ENCODE assay signal across 23 cellular contexts in genomic region chr18:22914633-22915032, GRCh38. TPM values are rescaled to one million over a fixed set of nuclear protein-coding genes. Genes with fewer than 3 reads are reported as not detected.
DNase-seq lines count a peak whose midpoint lies in the region; ATAC-seq and TF ChIP-seq lines count a peak whose summit lies in the region.
"Had no signal": no experiment of that assay in that cellular context is flagged by ENCODE, and none has a peak within 500 bp of the region (broad histone marks: within the 10 kb centered on the region; RNA-seq: fewer than 3 reads in every experiment).

No MANE protein-coding gene starts in this region.

- no peaks in the 10 kb centered on the region for H3K36me3 ChIP-seq in breast epithelium
- H3K36me3 ChIP-seq in lower lobe of right lung = no peaks in the 10 kb centered on the region
- H3K36me3 ChIP-seq: brain microvascular endothelial cell, esophagus muscularis mucosa, sigmoid colon, tibial artery had no signal

- TF ChIP-seq CTCF in breast epithelium (IDR thresholded peaks at IDR 0.05) (no peak), MCF 10A (IDR thresholded peaks at IDR 0.05; ENCODE audit: unreplicated experiment) (no peak), foreskin keratinocyte (conservative IDR thresholded peaks at IDR 0.05) (no peak), lower lobe of right lung (IDR thresholded peaks at IDR 0.05) (no peak)

- no peak for ATAC-seq in foreskin keratinocyte
- ATAC-seq in lower lobe of right lung = peak in 1 of 2 donors; percentile 35
- ATAC-seq in GM19324 (IDR thresholded peaks at IDR 0.05; ENCODE audit: low FRiP score, unreplicated experiment) = no peak
- no peak for ATAC-seq in GM21723 (IDR thresholded peaks at IDR 0.05; ENCODE audit: unreplicated experiment)
- ATAC-seq: activated naive CD4-positive, alpha-beta T cell treated with anti-CD3 and anti-CD28 coated beads, Interleukin-2, amount 50 U/mL, for 72 hours had no signal

- peaks cover 12% of the 10 kb centered on the region for H3K4me1 Mint-ChIP-seq in MCF 10A (ENCODE audit: insufficient read depth, unreplicated experiment)
- H3K4me1 Mint-ChIP-seq in activated T-helper 1 cell treated with anti-CD3 and anti-CD28 coated beads, Interleukin-12 subunit alpha, Interleukin-12 subunit beta, Interleukin-2, Interleukin-4 antibody, amounts not matched to agents 30 ng/mL and 10 ng/mL and 1 ng/mL, durations not matched to agents 14 hours and 24 hours and 36 hours (ENCODE audit: low read depth) = no peaks in the 10 kb centered on the region
- H3K4me1 Mint-ChIP-seq: CD4-positive, CD25-positive, alpha-beta regulatory T cell; memory B cell had no signal

- DNase-seq in breast epithelium (ENCODE audit: low spot score in 2 of 2) = no peak
- no peak for DNase-seq in MCF 10A (ENCODE audit: unreplicated experiment)
- DNase-seq in foreskin keratinocyte = peak in 1 of 2 donors; percentile 60
- DNase-seq in lower lobe of right lung = no peak
- no peak for DNase-seq in SHP77 treated with DMSO at 0.1 percent for 48 hours (lab: John Stamatoyannopoulos, UW)
- no peak for DNase-seq in activated T-helper 1 cell treated with anti-CD3 and anti-CD28 coated beads, Interleukin-12 subunit alpha, Interleukin-12 subunit beta, Interleukin-2, Interleukin-4 antibody, amounts not matched to agents 30 ng/mL and 10 ng/mL and 1 ng/mL, durations not matched to agents 14 hours and 24 hours and 36 hours (ENCODE audit: low spot score)
- DNase-seq: activated CD4-positive, alpha-beta T cell treated with anti-CD3 and anti-CD28 coated beads, Interleukin-2, amount 50 U/mL, for 1 hour; activated T-cell treated with anti-CD3 and anti-CD28 coated beads for 4 hours; brain microvascular endothelial cell; CD4-positive, CD25-positive, alpha-beta regulatory T cell; dermis blood vessel endothelial cell; hippocampal formation; KG1; NCI-H2227 treated with DMSO at 0.1 percent for 48 hours; SIG-M5; sigmoid colon; stimulated activated CD4-positive, alpha-beta T cell treated with anti-CD3 and anti-CD28 coated beads, Interleukin-4, amount 100 ng/mL, for 1 hour; tibial artery had no signal

- CTCF ChIA-PET in MCF 10A (lab: Yijun Ruan, JAX) = interaction anchor here (0.6 to 2.5 kb wide), 2 partner anchors 9 to 16 kb away, joined by 4 to 6 read pairs; no protein-coding TSS in a partner anchor

- H3K27me3 ChIP-seq in breast epithelium (no peaks in the 10 kb centered on the region), foreskin keratinocyte (no peaks in the 10 kb centered on the region), lower lobe of right lung (ENCODE audit: low read depth) (no peaks in the 10 kb centered on the region)
- H3K27me3 ChIP-seq: brain microvascular endothelial cell, esophagus muscularis mucosa, sigmoid colon, tibial artery had no signal

- H3K9me3 ChIP-seq in breast epithelium (no peaks in the 10 kb centered on the region), lower lobe of right lung (no peaks in the 10 kb centered on the region)
- H3K9me3 ChIP-seq: esophagus muscularis mucosa, sigmoid colon, tibial artery had no signal

- intact Hi-C loops in breast epithelium (cut with DNase I; ENCODE audit: low total_unique reads) (no loop called here), MCF 10A (cut with micrococcal nuclease) (no loop called here), lower lobe of right lung (cut with DNase I) (no loop called here)
- intact Hi-C loops in activated T-helper 1 cell treated with anti-CD3 and anti-CD28 coated beads, Interleukin-12 subunit alpha, Interleukin-12 subunit beta, Interleukin-2, Interleukin-4 antibody, amounts not matched to agents 30 ng/mL and 10 ng/mL and 1 ng/mL, durations not matched to agents 14 hours and 24 hours and 36 hours (cut with micrococcal nuclease) = no loop called here

- peaks cover 0 to 9% of the 10 kb centered on the region in 2 donors for H3K4me1 ChIP-seq in breast epithelium
- H3K4me1 ChIP-seq in foreskin keratinocyte = peaks cover 36% of the 10 kb centered on the region
- H3K4me1 ChIP-seq in lower lobe of right lung = no peaks in the 10 kb centered on the region
- H3K4me1 ChIP-seq: esophagus muscularis mucosa, sigmoid colon, tibial artery had no signal

- H3K4me3 ChIP-seq in breast epithelium (peak overlapping the region in 2 of 3 donors; percentile 27 to 35), lower lobe of right lung (peak overlapping the region; percentile 36)
- H3K4me3 ChIP-seq: esophagus muscularis mucosa, sigmoid colon, tibial artery had no signal

- no peak overlapping the region for H3K27ac Mint-ChIP-seq in MCF 10A (ENCODE audit: low read depth, unreplicated experiment)
- no peak overlapping the region for H3K27ac Mint-ChIP-seq in activated T-helper 1 cell treated with anti-CD3 and anti-CD28 coated beads, Interleukin-12 subunit alpha, Interleukin-12 subunit beta, Interleukin-2, Interleukin-4 antibody, amounts not matched to agents 30 ng/mL and 10 ng/mL and 1 ng/mL, durations not matched to agents 14 hours and 24 hours and 36 hours
- H3K27ac Mint-ChIP-seq: activated naive CD4-positive, alpha-beta T cell treated with anti-CD3 and anti-CD28 coated beads, Interleukin-2, amount 50 U/mL, for 72 hours; CD4-positive, CD25-positive, alpha-beta regulatory T cell; memory B cell had no signal

- no peaks in the 10 kb centered on the region for H3K27me3 Mint-ChIP-seq in MCF 10A (ENCODE audit: insufficient read depth, unreplicated experiment)
- H3K27me3 Mint-ChIP-seq in activated T-helper 1 cell treated with anti-CD3 and anti-CD28 coated beads, Interleukin-12 subunit alpha, Interleukin-12 subunit beta, Interleukin-2, Interleukin-4 antibody, amounts not matched to agents 30 ng/mL and 10 ng/mL and 1 ng/mL, durations not matched to agents 14 hours and 24 hours and 36 hours (ENCODE audit: insufficient read depth) = peaks cover 25% of the 10 kb centered on the region
- H3K27me3 Mint-ChIP-seq: CD4-positive, CD25-positive, alpha-beta regulatory T cell; memory B cell had no signal

- no peak for TF ChIP-seq POLR2A in breast epithelium (IDR thresholded peaks at IDR 0.05)

- H3K9me3 Mint-ChIP-seq in MCF 10A (ENCODE audit: unreplicated experiment) = no peaks in the 10 kb centered on the region
- no peaks in the 10 kb centered on the region for H3K9me3 Mint-ChIP-seq in activated T-helper 1 cell treated with anti-CD3 and anti-CD28 coated beads, Interleukin-12 subunit alpha, Interleukin-12 subunit beta, Interleukin-2, Interleukin-4 antibody, amounts not matched to agents 30 ng/mL and 10 ng/mL and 1 ng/mL, durations not matched to agents 14 hours and 24 hours and 36 hours
- H3K9me3 Mint-ChIP-seq: activated naive CD4-positive, alpha-beta T cell treated with anti-CD3 and anti-CD28 coated beads, Interleukin-2, amount 50 U/mL, for 72 hours; CD4-positive, CD25-positive, alpha-beta regulatory T cell; memory B cell had no signal

- H3K36me3 Mint-ChIP-seq in MCF 10A (ENCODE audit: insufficient read depth, unreplicated experiment) = no peaks in the 10 kb centered on the region
- no peaks in the 10 kb centered on the region for H3K36me3 Mint-ChIP-seq in activated T-helper 1 cell treated with anti-CD3 and anti-CD28 coated beads, Interleukin-12 subunit alpha, Interleukin-12 subunit beta, Interleukin-2, Interleukin-4 antibody, amounts not matched to agents 30 ng/mL and 10 ng/mL and 1 ng/mL, durations not matched to agents 14 hours and 24 hours and 36 hours (ENCODE audit: low read depth)
- H3K36me3 Mint-ChIP-seq: activated naive CD4-positive, alpha-beta T cell treated with anti-CD3 and anti-CD28 coated beads, Interleukin-2, amount 50 U/mL, for 72 hours; CD4-positive, CD25-positive, alpha-beta regulatory T cell had no signal

- BruUV-seq in MCF 10A (replicated peaks; lab: Mats Ljungman, UMichigan) = no TSS peak

- POLR2A ChIA-PET in MCF 10A (lab: Yijun Ruan, JAX) = interaction anchor here (0.7 to 2.7 kb wide), 6 partner anchors 12 to 88 kb away, joined by 3 to 14 read pairs (median 5); partner anchors contain the start of gene RBBP8

- peak overlapping the region in 1 of 2 donors; percentile 65 for H3K27ac ChIP-seq in breast epithelium
- peak overlapping the region; percentile 5 for H3K27ac ChIP-seq in foreskin keratinocyte
- peak overlapping the region; percentile 10 for H3K27ac ChIP-seq in lower lobe of right lung
- H3K27ac ChIP-seq: brain microvascular endothelial cell, esophagus muscularis mucosa, sigmoid colon, tibial artery had no signal

- H3K4me3 Mint-ChIP-seq in MCF 10A (ENCODE audit: unreplicated experiment) = no peak overlapping the region
- H3K4me3 Mint-ChIP-seq in activated T-helper 1 cell treated with anti-CD3 and anti-CD28 coated beads, Interleukin-12 subunit alpha, Interleukin-12 subunit beta, Interleukin-2, Interleukin-4 antibody, amounts not matched to agents 30 ng/mL and 10 ng/mL and 1 ng/mL, durations not matched to agents 14 hours and 24 hours and 36 hours = no peak overlapping the region
- H3K4me3 Mint-ChIP-seq: CD4-positive, CD25-positive, alpha-beta regulatory T cell; memory B cell had no signal

RNA-seq across cellular contexts. Expression of gene RBBP8, which starts 18.5 kb away (rescaled TPM):
- 100 to 1,000 TPM in 1 of 3 donors, 10 to 100 TPM in 2; 19.4 to 117 (median 76.4) TPM for total RNA-seq in breast epithelium
- 42.0 and 59.7 TPM in 2 replicates for total RNA-seq in MCF 10A (2022)
- total RNA-seq in foreskin keratinocyte = 79.0 and 93.7 TPM in 2 replicates
- polyA plus RNA-seq in foreskin keratinocyte = 40.5 and 49.8 TPM in 2 replicates
- 32.7 TPM for total RNA-seq in lower lobe of right lung
- 93.4 and 95.1 TPM in 2 replicates for total RNA-seq in activated T-helper 1 cell treated with anti-CD3 and anti-CD28 coated beads, Interleukin-12 subunit alpha, Interleukin-12 subunit beta, Interleukin-2, Interleukin-4 antibody, amounts not matched to agents 30 ng/mL and 10 ng/mL and 1 ng/mL, durations not matched to agents 14 hours and 24 hours and 36 hours
